ENCODE assay signal across 8 cellular contexts in genomic region chr10:68231916-68232315, GRCh38. TPM values are rescaled to one million over a fixed set of nuclear protein-coding genes. Genes with fewer than 3 reads are reported as not detected.
A peak's percentile ranks its signal among the peaks of the same experiment; 100 is the strongest.
DNase-seq lines count a peak whose midpoint lies in the region; ATAC-seq and TF ChIP-seq lines count a peak whose summit lies in the region.

ATOH7 (minus strand) TSS chr10:68232113; CDS start chr10:68231677, 436 bp downstream.

- DNase-seq in right atrium auricular region (ENCODE audit: low spot score) (no peak), cardiac septum (ENCODE audit: low spot score) (no peak), cardiac fibroblast (ENCODE audit: low read depth in 2 of 2) (no peak), middle frontal gyrus (ENCODE audit: extremely low spot score, low spot score) (peak; percentile 46), vagina (ENCODE audit: extremely low spot score in 2 of 2) (no peak), NCI-H128 (lab: John Stamatoyannopoulos, UW; ENCODE audit: unreplicated experiment) (no peak), left lobe of liver (ENCODE audit: low spot score) (no peak)
- no peak for DNase-seq in stimulated activated naive CD4-positive, alpha-beta T cell (lab: John Stamatoyannopoulos, UW)

- peaks cover 0 to 6% of the 10 kb centered on the region in 2 donors for H3K4me1 ChIP-seq in right atrium auricular region
- H3K4me1 ChIP-seq in vagina = peaks cover 6% of the 10 kb centered on the region

- no peaks in the 10 kb centered on the region for H3K36me3 ChIP-seq in right atrium auricular region
- no peaks in the 10 kb centered on the region for H3K36me3 ChIP-seq in vagina

- intact Hi-C loops in cardiac septum (cut with DNase I) = no loop called here
- intact Hi-C loops in vagina (cut with DNase I) = no loop called here

- H3K27me3 ChIP-seq in right atrium auricular region = no peaks in the 10 kb centered on the region
- H3K27me3 ChIP-seq in vagina = no peaks in the 10 kb centered on the region

- peak within 1 kb of the TSS; percentile 47 to 54 for H3K4me3 ChIP-seq in right atrium auricular region
- H3K4me3 ChIP-seq in cardiac fibroblast (replicated peaks in 1 of 2; ENCODE audit: low read depth in 2 of 2, low read length in 2 of 2) = peak within 1 kb of the TSS; percentile 60 to 65
- peak within 1 kb of the TSS; percentile 59 to 65 for H3K4me3 ChIP-seq in vagina

- no peak for TF ChIP-seq CTCF in right atrium auricular region (IDR thresholded peaks at IDR 0.05)
- no peak for TF ChIP-seq CTCF in cardiac fibroblast (IDR thresholded peaks at IDR 0.05; ENCODE audit: low read depth, low read length)
- no peak for TF ChIP-seq CTCF in vagina (IDR thresholded peaks at IDR 0.05)

- ATAC-seq in left lobe of liver = no peak

- H3K27ac ChIP-seq in right atrium auricular region (peak within 1 kb of the TSS; percentile 36 to 62), vagina (peak within 1 kb of the TSS; percentile 74)

- no peak for TF ChIP-seq POLR2A in vagina (IDR thresholded peaks at IDR 0.05)

- H3K9me3 ChIP-seq in right atrium auricular region = no peaks in the 10 kb centered on the region
- no peaks in the 10 kb centered on the region for H3K9me3 ChIP-seq in vagina

RNA-seq across cellular contexts. Expression of gene ATOH7, which starts in this region (rescaled TPM):
- total RNA-seq in right atrium auricular region = not detected
- total RNA-seq in cardiac septum = not detected
- not detected for total RNA-seq in vagina
- 1.2 TPM for total RNA-seq in left lobe of liver
